Comparison of ENCODE assay signal across 15 cellular contexts in the genomic region with DNA sequence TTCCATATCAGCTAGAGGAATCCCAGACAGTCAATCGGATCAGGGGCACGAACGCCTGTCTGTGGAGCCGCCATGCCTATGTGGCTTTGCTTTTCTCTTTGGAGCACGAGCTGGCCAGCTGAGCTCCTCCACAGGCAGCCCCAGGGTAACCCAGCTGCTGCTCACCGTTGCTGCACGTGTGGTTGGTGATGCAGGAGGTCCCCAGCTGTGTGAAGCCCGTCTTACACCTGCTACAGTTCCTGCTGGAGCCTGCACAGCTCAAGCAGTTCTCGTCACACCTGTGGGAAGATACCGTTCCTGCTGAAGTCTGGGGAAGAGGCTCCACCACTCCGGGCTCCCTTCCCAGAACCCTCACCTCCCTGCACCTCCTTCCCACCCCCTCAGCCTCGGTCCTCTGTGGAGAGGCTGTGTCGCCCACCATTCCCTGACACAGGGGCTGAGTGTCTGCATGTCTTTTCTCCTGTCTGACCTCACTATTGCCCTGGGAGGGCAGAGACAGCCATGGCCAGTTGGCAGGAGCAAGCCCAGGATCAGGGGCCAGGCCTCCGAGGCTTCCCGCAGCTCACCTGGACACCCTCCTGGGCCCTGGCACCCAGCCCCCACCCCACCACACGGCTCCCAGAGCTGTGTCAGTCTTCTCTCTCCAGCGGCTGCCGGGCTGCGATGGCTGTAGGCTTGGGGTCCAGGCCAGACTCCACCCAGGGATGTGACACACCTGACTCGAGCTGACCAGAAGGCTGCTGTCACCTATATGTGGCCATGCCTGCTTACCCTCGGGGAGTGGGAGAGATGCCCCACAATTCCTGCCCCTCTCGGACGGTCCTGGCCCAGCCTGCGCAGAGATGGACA. TPM values are rescaled to one million over a fixed set of nuclear protein-coding genes. Genes with fewer than 3 reads are reported as not detected.
DNase-seq lines count a peak whose midpoint lies in the region; ATAC-seq and TF ChIP-seq lines count a peak whose summit lies in the region.
"Had no signal": no experiment of that assay in that cellular context is flagged by ENCODE, and none has a peak within 500 bp of the region (broad histone marks: within the 10 kb centered on the region; RNA-seq: fewer than 3 reads in every experiment).

No MANE protein-coding gene starts in this region.

- no peak for TF ChIP-seq POLR2A in transverse colon (IDR thresholded peaks at IDR 0.05)

- 73% methylated on average over 24 of the region's 24 CpGs for WGBS in right cardiac atrium
- 77 to 89% methylated on average over 3 to 22 of the region's 24 CpGs for WGBS in transverse colon (ENCODE audit: low coverage in 1 of 2), 2 donors

- H3K9me2 ChIP-seq in OCI-LY7 (ENCODE audit: insufficient read depth, low read length): no peaks in the 10 kb centered on the region

- no TSS peak for BruUV-seq in OCI-LY7 (replicated peaks; lab: Mats Ljungman, UMichigan)

- H3K36me3 ChIP-seq in OCI-LY7 (ENCODE audit: insufficient read depth, low read length) (no peaks in the 10 kb centered on the region), transverse colon (no peaks in the 10 kb centered on the region)

- TF ChIP-seq CTCF in OCI-LY7 (conservative IDR thresholded peaks at IDR 0.05; ENCODE audit: low read length) (no peak), transverse colon (IDR thresholded peaks at IDR 0.05) (no peak), foreskin fibroblast (IDR thresholded peaks at IDR 0.05; ENCODE audit: low read depth, low read length) (no peak)

- H3K9me3 ChIP-seq in OCI-LY7 (ENCODE audit: low read length): no peaks in the 10 kb centered on the region
- no peaks in the 10 kb centered on the region for H3K9me3 ChIP-seq in right cardiac atrium (ENCODE audit: control insufficient read depth, low read length)
- no peaks in the 10 kb centered on the region for H3K9me3 ChIP-seq in transverse colon

- in situ Hi-C loops in transverse colon (cut with MboI; ENCODE audit: low pct_ligation_motif_present in 1 of 4, low pct_unique_long_range_greater_than_20kb in 1 of 4, low sequenced_read_pairs in 3 of 4) (loop anchor here in 1 of 4 donors (25.0 kb wide), 1 partner anchor 180 kb away; a partner anchor contains a TSS), KBM-7 (cut with MboI; ENCODE audit: low pct_unique_long_range_greater_than_20kb, low sequenced_read_pairs) (no loop called here)

- ATAC-seq in right cardiac atrium (no peak), HG03097 (IDR thresholded peaks at IDR 0.05; ENCODE audit: low FRiP score, unreplicated experiment) (no peak)
- ATAC-seq: CD8-positive, alpha-beta T cell; T-cell had no signal

- no peak overlapping the region for H2AFZ ChIP-seq in OCI-LY7 (ENCODE audit: low read length)

- no peak overlapping the region for H3K4me3 ChIP-seq in OCI-LY7 (ENCODE audit: low read depth, low read length, poor library complexity, severe bottlenecking)
- H3K4me3 ChIP-seq in right cardiac atrium (ENCODE audit: low read length): no peak overlapping the region
- H3K4me3 ChIP-seq in transverse colon: no peak overlapping the region
- no peak overlapping the region for H3K4me3 ChIP-seq in foreskin fibroblast (ENCODE audit: low read depth in 1 of 2, low read length in 2 of 2)

- intact Hi-C loops in OCI-LY7 (cut with micrococcal nuclease; ENCODE audit: unreplicated experiment) (loop anchor here (10.0 kb wide), 1 partner anchor 198 kb away; no protein-coding TSS in a partner anchor), right cardiac atrium (cut with DNase I) (loop anchor here in 2 of 4 donors (10.0 kb wide), 2 partner anchors 188 to 198 kb away; no protein-coding TSS in a partner anchor), transverse colon (cut with DNase I; ENCODE audit: low total_unique reads) (no loop called here)

- H3K27ac ChIP-seq in OCI-LY7 (ENCODE audit: low read depth, low read length, poor library complexity, severe bottlenecking) (no peak overlapping the region), right cardiac atrium (ENCODE audit: low read length) (no peak overlapping the region), transverse colon (no peak overlapping the region)

- CTCF ChIA-PET in OCI-LY7 (lab: Charles Lee; ENCODE audit: unreplicated experiment): no interaction called here

- peaks cover 7% of the 10 kb centered on the region for H3K4me1 ChIP-seq in OCI-LY7 (ENCODE audit: insufficient read depth, low read length, poor library complexity, severe bottlenecking)
- no peaks in the 10 kb centered on the region for H3K4me1 ChIP-seq in right cardiac atrium (ENCODE audit: control insufficient read depth, insufficient read depth, low read length)
- no peaks in the 10 kb centered on the region for H3K4me1 ChIP-seq in transverse colon

- no peaks in the 10 kb centered on the region for H4K20me1 ChIP-seq in OCI-LY7 (ENCODE audit: insufficient read depth, low read length)

- no peak for TF ChIP-seq EP300 in transverse colon (IDR thresholded peaks at IDR 0.05; ENCODE audit: low read depth)

- POLR2A ChIA-PET in OCI-LY7 (lab: Charles Lee): no interaction called here

- no peaks in the 10 kb centered on the region for H3K27me3 ChIP-seq in right cardiac atrium (ENCODE audit: control insufficient read depth, insufficient read depth)
- no peaks in the 10 kb centered on the region for H3K27me3 ChIP-seq in transverse colon

- no peak overlapping the region for H3K4me2 ChIP-seq in OCI-LY7 (ENCODE audit: low read length)

- no peaks in the 10 kb centered on the region for H3K79me2 ChIP-seq in OCI-LY7 (ENCODE audit: insufficient read depth, low read depth, low read length)

- DNase-seq in activated effector memory CD4-positive, alpha-beta T cell treated with anti-CD3 and anti-CD28 coated beads, Interleukin-2, amount 50 U/mL, for 16 hours: peak; percentile 56
- DNase-seq in activated effector memory CD4-positive, alpha-beta T cell treated with Interleukin-2 at 50 U/mL for 16 hours: no peak
- peak; percentile 64 for DNase-seq in OCI-LY7 (ENCODE audit: low spot score)
- peak in 2 of 3 donors; percentile 22 to 48 for DNase-seq in right cardiac atrium
- peak; percentile 4 for DNase-seq in transverse colon
- DNase-seq in foreskin fibroblast: no peak
- DNase-seq in KBM-7: no peak
- DNase-seq: activated gamma-delta T cell; CD8-positive, alpha-beta T cell; foreskin melanocyte; mammary epithelial cell; NCI-H1436; nephron progenitor cell; T-cell had no signal

RNA-seq across cellular contexts. Expression of a gene that starts 12.2 kb away (rescaled TPM):
- 54.3 and 70.9 TPM in 2 replicates for total RNA-seq in OCI-LY7 (2014; rRNA removed; shearing (Covaris generic))
- total RNA-seq in OCI-LY7 (2022) (176 and 180 TPM in 2 replicates), right cardiac atrium (10 to 100 TPM; 23.4 to 33.6 (median 27.7) TPM), transverse colon (10 to 100 TPM in 3 of 4 donors, 1 to 10 TPM in 1; 7.8 to 54.0 (median 25.8) TPM)
- 37.3 TPM for polyA plus RNA-seq in right cardiac atrium

RNA-seq across cellular contexts. Expression of a gene that starts 30.0 kb away (rescaled TPM):
- total RNA-seq in OCI-LY7 (2014; rRNA removed; shearing (Covaris generic)): 29.1 and 31.1 TPM in 2 replicates
- total RNA-seq in OCI-LY7 (2022): 36.1 and 36.5 TPM in 2 replicates
- 10 to 100 TPM; 27.4 to 61.4 (median 35.0) TPM for total RNA-seq in right cardiac atrium
- 52.3 TPM for polyA plus RNA-seq in right cardiac atrium
- 100 to 1,000 TPM in 3 of 4 donors, 10 to 100 TPM in 1; 24.9 to 128 (median 120) TPM for total RNA-seq in transverse colon

RNA-seq across cellular contexts. Expression of a gene that starts 55.4 kb away (rescaled TPM):
- total RNA-seq in OCI-LY7 (2014; rRNA removed; shearing (Covaris generic)): 3.2 and 5.0 TPM in 2 replicates
- total RNA-seq in OCI-LY7 (2022): 11.4 and 14.3 TPM in 2 replicates
- total RNA-seq in right cardiac atrium: 10 to 100 TPM; 24.5 to 44.7 (median 28.9) TPM
- polyA plus RNA-seq in right cardiac atrium: 11.9 TPM
- total RNA-seq in transverse colon: 10 to 100 TPM in 2 of 4 donors, 1 to 10 TPM in 2; 4.0 to 33.7 (median 11.8) TPM

Comparison
In these comparisons a context has a peak if more than half of its experiments do, and no peak if none do; other contexts are left out.
1. DNase-seq: peak in activated effector memory CD4-positive, alpha-beta T cell treated with anti-CD3 and anti-CD28 coated beads, Interleukin-2, amount 50 U/mL, for 16 hours (single experiment), OCI-LY7 (single experiment), right cardiac atrium (2 of 3) and transverse colon (single experiment); none in activated effector memory CD4-positive, alpha-beta T cell treated with Interleukin-2 at 50 U/mL for 16 hours (single experiment), foreskin fibroblast (0 of 2) and KBM-7 (single experiment).